8 cellular contexts compared by ENCODE assay signal in the genomic region with DNA sequence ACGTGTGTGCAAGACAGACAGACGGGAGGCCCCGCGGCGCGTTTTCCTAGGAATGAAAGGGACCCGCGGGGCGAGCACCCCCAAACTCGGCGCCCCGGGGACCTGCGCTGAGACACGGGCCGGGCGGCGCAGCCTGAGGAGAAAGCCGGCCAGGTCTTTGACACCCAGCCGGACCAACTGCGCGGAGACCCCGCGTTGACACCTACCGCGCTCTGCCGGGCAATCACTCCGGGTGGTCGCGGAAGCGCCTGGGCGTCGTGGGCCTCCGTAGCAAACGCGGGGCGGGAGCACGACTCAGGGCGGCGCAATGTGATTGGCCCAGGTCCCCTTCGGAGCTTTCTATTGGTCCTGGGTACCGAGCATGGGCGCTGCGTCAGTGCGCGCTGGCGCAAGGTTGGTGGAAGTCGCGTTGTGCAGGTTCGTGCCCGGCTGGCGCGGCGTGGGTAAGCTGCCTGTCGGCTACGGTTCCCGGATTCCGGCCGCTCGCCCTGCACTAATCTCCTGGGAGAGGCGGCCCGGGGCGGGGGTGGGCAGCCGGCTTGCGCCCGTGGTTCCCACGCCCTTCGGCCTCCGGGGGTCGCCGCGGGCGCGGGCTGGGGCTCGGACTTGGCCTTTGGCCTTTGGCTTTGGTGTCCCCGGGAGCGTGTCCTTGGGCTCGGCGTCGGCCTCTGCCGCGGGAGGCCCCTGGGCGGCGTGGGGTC. TPM values are rescaled to one million over a fixed set of nuclear protein-coding genes. Genes with fewer than 3 reads are reported as not detected.
A peak's percentile ranks its signal among the peaks of the same experiment; 100 is the strongest.
DNase-seq lines count a peak whose midpoint lies in the region; ATAC-seq and TF ChIP-seq lines count a peak whose summit lies in the region.

A gene with protein sequence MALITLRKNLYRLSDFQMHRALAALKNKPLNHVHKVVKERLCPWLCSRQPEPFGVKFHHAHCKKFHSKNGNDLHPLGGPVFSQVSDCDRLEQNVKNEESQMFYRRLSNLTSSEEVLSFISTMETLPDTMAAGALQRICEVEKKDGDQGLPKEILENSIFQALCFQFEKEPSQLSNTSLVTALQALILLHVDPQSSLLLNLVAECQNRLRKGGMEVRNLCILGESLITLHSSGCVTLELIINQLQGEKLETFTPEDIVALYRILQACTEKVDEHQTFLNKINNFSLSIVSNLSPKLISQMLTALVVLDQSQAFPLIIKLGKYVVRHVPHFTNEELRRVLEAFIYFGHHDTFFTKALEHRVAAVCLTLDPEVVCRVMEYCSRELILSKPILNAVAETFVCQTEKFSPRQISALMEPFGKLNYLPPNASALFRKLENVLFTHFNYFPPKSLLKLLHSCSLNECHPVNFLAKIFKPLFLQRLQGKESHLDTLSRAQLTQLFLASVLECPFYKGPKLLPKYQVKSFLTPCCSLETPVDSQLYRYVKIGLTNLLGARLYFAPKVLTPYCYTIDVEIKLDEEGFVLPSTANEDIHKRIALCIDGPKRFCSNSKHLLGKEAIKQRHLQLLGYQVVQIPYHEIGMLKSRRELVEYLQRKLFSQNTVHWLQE (minus strand): TSS at position 259 of the 701 bp plus-strand sequence. CDS start 948 bp downstream, outside the sequence.
A gene (plus strand): TSS at position 376 of the 701 bp plus-strand sequence. CDS start 1,647 bp downstream, outside the sequence.

- 3% methylated on average over 13 of the region's 83 CpGs for WGBS in SK-N-SH (ENCODE audit: low lambda C conversion rate)
- WGBS in testis, 2 donors, result 0% methylated on average over 31 to 52 of the region's 83 CpGs

- H3K79me2 ChIP-seq in SK-N-SH (ENCODE audit: insufficient read depth), result peaks cover 86% of the 10 kb centered on the region

- no peaks in the 10 kb centered on the region for H3F3A ChIP-seq in SK-N-SH (replicated peaks; ENCODE audit: insufficient read depth)

- peak within 1 kb of the TSS; percentile 89 for H2AFZ ChIP-seq in SK-N-SH (ENCODE audit: low read depth)

- intact Hi-C loops in testis (cut with DNase I; ENCODE audit: low total_unique reads), result no loop called here

- peaks cover 0 to 12% of the 10 kb centered on the region in 2 experiments; a peak in 2 of 4 replicates for H3K4me1 ChIP-seq in SK-N-SH (ENCODE audit: control insufficient read depth in 1 of 2, insufficient read depth in 2 of 2, low read depth in 1 of 2, low read length in 1 of 2)
- peaks cover 11% of the 10 kb centered on the region for H3K4me1 ChIP-seq in testis

- H3K4me3 ChIP-seq in SK-N-SH (ENCODE audit: low read depth in 2 of 2, low read length in 1 of 2), result peak within 1 kb of the TSS; percentile 84 to 96
- H3K4me3 ChIP-seq in testis, result peak within 1 kb of the TSS; percentile 97

- H3K27me3 ChIP-seq in SK-N-SH (ENCODE audit: insufficient read depth) (no peaks in the 10 kb centered on the region), testis (no peaks in the 10 kb centered on the region)

- TF ChIP-seq CTCF in SK-N-SH (IDR thresholded peaks at IDR 0.05), result no peak
- TF ChIP-seq CTCF in omental fat pad (IDR thresholded peaks at IDR 0.05), result no peak
- TF ChIP-seq CTCF in testis (IDR thresholded peaks at IDR 0.05), result no peak

- no peak for TF ChIP-seq EP300 in SK-N-SH (IDR thresholded peaks at IDR 0.05; ENCODE audit: borderline replicate concordance in 1 of 2, low read depth in 1 of 2, low read length in 1 of 2)

- peak within 1 kb of the TSS; percentile 47 to 55; a peak in 2 of 4 replicates for H3K27ac ChIP-seq in SK-N-SH (ENCODE audit: low read depth in 2 of 2, low read length in 1 of 2)
- H3K27ac ChIP-seq in testis, result peak within 1 kb of the TSS; percentile 87 to 90

- CTCF ChIA-PET in SK-N-SH (lab: Yijun Ruan, JAX), result interaction anchor here (0.6 to 5.3 kb wide), 6 partner anchors 9 to 1124 kb away, joined by 3 to 34 read pairs (median 4); no protein-coding TSS in a partner anchor

- peak within 1 kb of the TSS; percentile 82 for H3K4me2 ChIP-seq in SK-N-SH

- peak; percentile 95 for ATAC-seq in HG02571 (IDR thresholded peaks at IDR 0.05; ENCODE audit: unreplicated experiment)
- peak; percentile 100 for ATAC-seq in omental fat pad (ENCODE audit: low FRiP score)

- POLR2A ChIA-PET in SK-N-SH (lab: Yijun Ruan, JAX), result interaction anchor here (0.7 kb wide), 1 partner anchor 62 kb away, joined by 3 read pairs; no protein-coding TSS in a partner anchor

- TF ChIP-seq RAD21 in SK-N-SH (IDR thresholded peaks at IDR 0.05; ENCODE audit: low read length), result no peak

- H3K9ac ChIP-seq in SK-N-SH, result peak within 1 kb of the TSS; percentile 79

- DNase-seq in GM04504 (ENCODE audit: low read depth) (peak; percentile 76), NCI-H1048 (lab: John Stamatoyannopoulos, UW) (peak; percentile 78), SK-N-SH (peak; percentile 97), globus pallidus (ENCODE audit: low spot score) (peak; percentile 92), omental fat pad (ENCODE audit: low spot score) (peak; percentile 85), testis (peak; percentile 97)
- peak; percentile 91 for DNase-seq in activated naive CD4-positive, alpha-beta T cell treated with anti-CD3 and anti-CD28 coated beads, Interleukin-2, amount 50 U/mL, for 16 hours

- H4K20me1 ChIP-seq in SK-N-SH (ENCODE audit: insufficient read depth), result peaks cover 20% of the 10 kb centered on the region

- no peaks in the 10 kb centered on the region for H3K9me2 ChIP-seq in SK-N-SH

- H3K36me3 ChIP-seq in SK-N-SH (replicated peaks in 1 of 2; ENCODE audit: control insufficient read depth in 1 of 2, insufficient read depth in 2 of 2, low read length in 1 of 2), result peaks cover 22 to 47% of the 10 kb centered on the region in 2 experiments
- H3K36me3 ChIP-seq in testis (ENCODE audit: low read depth, missing control alignments), result no peaks in the 10 kb centered on the region

- H3K9me3 ChIP-seq in SK-N-SH (no peaks in the 10 kb centered on the region), testis (no peaks in the 10 kb centered on the region)

- no peak for TF ChIP-seq POLR2A in testis (IDR thresholded peaks at IDR 0.05)

TF ChIP-seq in SK-N-SH, 30 proteins besides CTCF, POLR2A, EP300 and RAD21:
- TF ChIP-seq TAF1 (IDR thresholded peaks at IDR 0.05; ENCODE audit: borderline replicate concordance, low read depth, low read length) (peak; percentile 70; the same call in 1 of the 2 replicates), EZH2phosphoT487 (IDR thresholded peaks at IDR 0.05; ENCODE audit: borderline replicate concordance, low read depth) (no peak), YY1 (IDR thresholded peaks at IDR 0.05; ENCODE audit: low read depth) (no peak), RCOR1 (IDR thresholded peaks at IDR 0.05; ENCODE audit: low read length) (no peak), SIN3A (IDR thresholded peaks at IDR 0.05; ENCODE audit: borderline replicate concordance, low read depth, low read length) (peak; percentile 79; the same call in 1 of the 2 replicates), POLR2AphosphoS5 (IDR thresholded peaks at IDR 0.05; ENCODE audit: low read depth, low read length) (peak; percentile 78), NRF1 (IDR thresholded peaks at IDR 0.05; ENCODE audit: low read depth, low read length) (peak; percentile 61), CHD2 (IDR thresholded peaks at IDR 0.05; ENCODE audit: low read length, partially characterized antibody) (peak; percentile 77), ELF1 (IDR thresholded peaks at IDR 0.05) (peak; percentile 79), MXI1 (IDR thresholded peaks at IDR 0.05; ENCODE audit: low read depth, low read length) (peak; percentile 96), GABPA (IDR thresholded peaks at IDR 0.05; ENCODE audit: low read depth) (peak; percentile 51), RFX5 (IDR thresholded peaks at IDR 0.05; ENCODE audit: low read length) (peak; percentile 76; the same call in 1 of the 2 replicates)
- TF ChIP-seq, protein P1, sequence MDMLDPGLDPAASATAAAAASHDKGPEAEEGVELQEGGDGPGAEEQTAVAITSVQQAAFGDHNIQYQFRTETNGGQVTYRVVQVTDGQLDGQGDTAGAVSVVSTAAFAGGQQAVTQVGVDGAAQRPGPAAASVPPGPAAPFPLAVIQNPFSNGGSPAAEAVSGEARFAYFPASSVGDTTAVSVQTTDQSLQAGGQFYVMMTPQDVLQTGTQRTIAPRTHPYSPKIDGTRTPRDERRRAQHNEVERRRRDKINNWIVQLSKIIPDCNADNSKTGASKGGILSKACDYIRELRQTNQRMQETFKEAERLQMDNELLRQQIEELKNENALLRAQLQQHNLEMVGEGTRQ (IDR thresholded peaks at IDR 0.05; ENCODE audit: borderline replicate concordance, low read depth, low read length), result no peak
- TF ChIP-seq, protein P2, sequence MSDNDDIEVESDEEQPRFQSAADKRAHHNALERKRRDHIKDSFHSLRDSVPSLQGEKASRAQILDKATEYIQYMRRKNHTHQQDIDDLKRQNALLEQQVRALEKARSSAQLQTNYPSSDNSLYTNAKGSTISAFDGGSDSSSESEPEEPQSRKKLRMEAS (IDR thresholded peaks at IDR 0.05; ENCODE audit: low read depth), result peak; percentile 73; the same call in 1 of the 2 replicates
- TF ChIP-seq, protein P3, sequence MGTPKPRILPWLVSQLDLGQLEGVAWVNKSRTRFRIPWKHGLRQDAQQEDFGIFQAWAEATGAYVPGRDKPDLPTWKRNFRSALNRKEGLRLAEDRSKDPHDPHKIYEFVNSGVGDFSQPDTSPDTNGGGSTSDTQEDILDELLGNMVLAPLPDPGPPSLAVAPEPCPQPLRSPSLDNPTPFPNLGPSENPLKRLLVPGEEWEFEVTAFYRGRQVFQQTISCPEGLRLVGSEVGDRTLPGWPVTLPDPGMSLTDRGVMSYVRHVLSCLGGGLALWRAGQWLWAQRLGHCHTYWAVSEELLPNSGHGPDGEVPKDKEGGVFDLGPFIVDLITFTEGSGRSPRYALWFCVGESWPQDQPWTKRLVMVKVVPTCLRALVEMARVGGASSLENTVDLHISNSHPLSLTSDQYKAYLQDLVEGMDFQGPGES (IDR thresholded peaks at IDR 0.05; ENCODE audit: low read depth, low read length), result peak; percentile 60
TF ChIP-seq in SK-N-SH: peak in this region for 11.

RNA-seq across cellular contexts. Expression of the first gene that starts in this region (rescaled TPM):
- polyA plus RNA-seq in SK-N-SH (2012; rRNA removed) (5.4 and 8.5 TPM in 2 replicates), testis (ENCODE audit: insufficient read depth, low read depth, low replicate concordance) (8.0 TPM)
- 7.9 and 8.2 TPM in 2 replicates for polyA plus RNA-seq in SK-N-SH (2012; cell fraction: cytosol; rRNA removed)
- 4.0 and 12.3 TPM in 2 replicates for polyA plus RNA-seq in SK-N-SH (2012; cell fraction: nucleus; rRNA removed)
- total RNA-seq in omental fat pad (10 to 100 TPM in 2 of 4 donors, 1 to 10 TPM in 2; 4.5 to 17.8 (median 10.3) TPM), testis (10 to 100 TPM; 11.7 TPM)

RNA-seq across cellular contexts. Expression of the second gene that starts in this region (rescaled TPM):
- polyA plus RNA-seq in SK-N-SH (2012; rRNA removed) (18.4 and 23.5 TPM in 2 replicates), testis (ENCODE audit: insufficient read depth, low read depth, low replicate concordance) (71.4 TPM)
- 17.6 and 18.2 TPM in 2 replicates for polyA plus RNA-seq in SK-N-SH (2012; cell fraction: cytosol; rRNA removed)
- polyA plus RNA-seq in SK-N-SH (2012; cell fraction: nucleus; rRNA removed), result 49.1 and 69.3 TPM in 2 replicates
- total RNA-seq in omental fat pad (10 to 100 TPM; 35.6 to 83.3 (median 43.0) TPM), testis (10 to 100 TPM; 56.3 to 82.6 TPM)

Comparison
In these comparisons a context has a peak if more than half of its experiments do, and no peak if none do; other contexts are left out.
1. Peak in every context shown above with its lines: DNase-seq, ATAC-seq, H3K4me3 ChIP-seq and H3K27ac ChIP-seq.